In genomic region chr11:46238078-46238966, GRCh38 we compare ENCODE assay signal across 8 cellular contexts. TPM values are rescaled to one million over a fixed set of nuclear protein-coding genes. Genes with fewer than 3 reads are reported as not detected.
DNase-seq lines count a peak whose midpoint lies in the region; ATAC-seq, FAIRE-seq and TF ChIP-seq lines count a peak whose summit lies in the region.

No MANE protein-coding gene starts in this region.

- H3K9ac ChIP-seq in KMS-11 = no peak overlapping the region

- ATAC-seq in WTC11 = peak; percentile 1; the same call in 1 of the 2 replicates

- H3K27ac ChIP-seq in KMS-11 (no peak overlapping the region), caudate nucleus (ENCODE audit: low read depth, low read length) (peak overlapping the region; percentile 44)

- H3K36me3 Mint-ChIP-seq in WTC11 = peaks cover 2% of the 10 kb centered on the region; the same call in 1 of the 2 replicates

- POLR2A ChIA-PET in WTC11 (lab: Charles Lee) = interaction anchor here (0.8 to 4.3 kb wide), 10 partner anchors 10 to 316 kb away, joined by 3 to 43 read pairs (median 3); partner anchors contain the start of gene LARGE2

- TF ChIP-seq CTCF in D721Med (IDR thresholded peaks at IDR 0.05; ENCODE audit: insufficient read depth, missing control alignments) (no peak), KMS-11 (conservative IDR thresholded peaks at IDR 0.05; ENCODE audit: low read depth, low read length) (no peak), WTC11 (IDR thresholded peaks at IDR 0.05) (no peak)

- H3K4me1 ChIP-seq in KMS-11 (ENCODE audit: low read depth, poor library complexity, severe bottlenecking) = peaks cover 7% of the 10 kb centered on the region

- no peak overlapping the region for H3K27ac Mint-ChIP-seq in WTC11

- H3K4me2 ChIP-seq in KMS-11 = peak overlapping the region; percentile 88

- CTCF ChIA-PET in WTC11 (lab: Charles Lee) = interaction anchor here (1.0 to 5.7 kb wide), 43 partner anchors 10 to 468 kb away, joined by 3 to 119 read pairs (median 6); partner anchors contain the start of genes CHRM4, CREB3L1, DGKZ and LARGE2

- H3K4me3 Mint-ChIP-seq in WTC11 = peak overlapping the region; percentile 66

- no peaks in the 10 kb centered on the region for H3K79me2 ChIP-seq in KMS-11 (ENCODE audit: insufficient read depth, low read depth)

- peaks cover 47% of the 10 kb centered on the region for H3K27me3 Mint-ChIP-seq in WTC11 (ENCODE audit: low read depth)

- H4K20me1 ChIP-seq in KMS-11 (ENCODE audit: insufficient read depth) = no peaks in the 10 kb centered on the region

- H3K36me3 ChIP-seq in KMS-11 (ENCODE audit: insufficient read depth) = no peaks in the 10 kb centered on the region

- H2AFZ ChIP-seq in KMS-11 (ENCODE audit: low read depth) = peak overlapping the region; percentile 61

- peak; percentile 45 for DNase-seq in D721Med (ENCODE audit: insufficient read length, low spot score)
- peak; percentile 67 for DNase-seq in WTC11 (ENCODE audit: low spot score)
- peak in 31 of 61 donors; percentile 4 to 65 (median 30) for DNase-seq in caudate nucleus (lab: John Stamatoyannopoulos, UW)
- DNase-seq in kidney tubule cell (ENCODE audit: low spot score) = peak; percentile 47
- peak in 3 of 4 experiments; percentile 40 to 62 (median 44) for DNase-seq in stimulated activated CD4-positive, alpha-beta T cell treated with anti-CD3 and anti-CD28 coated beads, Interleukin-1b, Interleukin-23, amount 100 ng/mL, for 24 hours (ENCODE audit: low read depth in 4 of 4, low spot score in 1 of 4)
- DNase-seq in occipital lobe (lab: John Stamatoyannopoulos, UW) = no peak
- no peak for DNase-seq in globus pallidus (ENCODE audit: low spot score)

- FAIRE-seq in D721Med (lab: Jason Lieb, UNC) = no peak

- H3K27me3 ChIP-seq in KMS-11 (ENCODE audit: insufficient read depth, low read depth) = 0 out of 2 replicates have a peak, but pooled peaks cover 2% of the 10 kb centered on the region

- peaks cover 6% of the 10 kb centered on the region; the same call in 1 of the 2 replicates for H3K9me3 Mint-ChIP-seq in WTC11

- H3K4me1 Mint-ChIP-seq in WTC11 = peaks cover 43% of the 10 kb centered on the region

- no peak overlapping the region for H3K4me3 ChIP-seq in KMS-11 (IDR thresholded peaks at IDR 0.05; ENCODE audit: insufficient read depth, low read depth, low read length)

TF ChIP-seq in WTC11, 78 proteins besides CTCF, POLR2A, EP300 and RAD21 (continues in another document):
- TF ChIP-seq ZNF512 (CRISPR knock-in tag; IDR thresholded peaks at IDR 0.05; ENCODE audit: borderline replicate concordance) (no peak), FOXK1 (CRISPR knock-in tag; IDR thresholded peaks at IDR 0.05) (peak; percentile 72; the same call in 1 of the 2 replicates), RORB (CRISPR knock-in tag; IDR thresholded peaks at IDR 0.05) (no peak), MYBL2 (CRISPR knock-in tag; IDR thresholded peaks at IDR 0.05) (0 out of 2 replicates have a peak, but pooled peaks have one; percentile 51), GTF2I (CRISPR knock-in tag; conservative IDR thresholded peaks at IDR 0.05) (peak; percentile 73; the same call in 1 of the 2 replicates), ZNF232 (CRISPR knock-in tag; IDR thresholded peaks at IDR 0.05) (0 out of 2 replicates have a peak, but pooled peaks have one; percentile 59), ZNF416 (CRISPR knock-in tag; IDR thresholded peaks at IDR 0.05) (no peak), GABPB1 (CRISPR knock-in tag; IDR thresholded peaks at IDR 0.05) (0 out of 2 replicates have a peak, but pooled peaks have one; percentile 10), ESRRA (CRISPR knock-in tag; IDR thresholded peaks at IDR 0.05; ENCODE audit: borderline replicate concordance) (peak; percentile 77; the same call in 1 of the 2 replicates), JUN (CRISPR knock-in tag; IDR thresholded peaks at IDR 0.05) (peak; percentile 70; the same call in 1 of the 2 replicates), FOXP4 (CRISPR knock-in tag; IDR thresholded peaks at IDR 0.05) (peak; percentile 93), TP53 (CRISPR knock-in tag; IDR thresholded peaks at IDR 0.05) (0 out of 2 replicates have a peak, but pooled peaks have one; percentile 68), ZNF138 (CRISPR knock-in tag; conservative IDR thresholded peaks at IDR 0.05) (no peak), USF2 (CRISPR knock-in tag; IDR thresholded peaks at IDR 0.05) (0 out of 2 replicates have a peak, but pooled peaks have one; percentile 29), TEAD1 (CRISPR knock-in tag; IDR thresholded peaks at IDR 0.05) (peak; percentile 33; the same call in 1 of the 2 replicates)
- TF ChIP-seq, protein P1, sequence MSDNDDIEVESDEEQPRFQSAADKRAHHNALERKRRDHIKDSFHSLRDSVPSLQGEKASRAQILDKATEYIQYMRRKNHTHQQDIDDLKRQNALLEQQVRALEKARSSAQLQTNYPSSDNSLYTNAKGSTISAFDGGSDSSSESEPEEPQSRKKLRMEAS (CRISPR knock-in tag; IDR thresholded peaks at IDR 0.05) = peak; percentile 10; the same call in 1 of the 2 replicates
- TF ChIP-seq, protein P2, sequence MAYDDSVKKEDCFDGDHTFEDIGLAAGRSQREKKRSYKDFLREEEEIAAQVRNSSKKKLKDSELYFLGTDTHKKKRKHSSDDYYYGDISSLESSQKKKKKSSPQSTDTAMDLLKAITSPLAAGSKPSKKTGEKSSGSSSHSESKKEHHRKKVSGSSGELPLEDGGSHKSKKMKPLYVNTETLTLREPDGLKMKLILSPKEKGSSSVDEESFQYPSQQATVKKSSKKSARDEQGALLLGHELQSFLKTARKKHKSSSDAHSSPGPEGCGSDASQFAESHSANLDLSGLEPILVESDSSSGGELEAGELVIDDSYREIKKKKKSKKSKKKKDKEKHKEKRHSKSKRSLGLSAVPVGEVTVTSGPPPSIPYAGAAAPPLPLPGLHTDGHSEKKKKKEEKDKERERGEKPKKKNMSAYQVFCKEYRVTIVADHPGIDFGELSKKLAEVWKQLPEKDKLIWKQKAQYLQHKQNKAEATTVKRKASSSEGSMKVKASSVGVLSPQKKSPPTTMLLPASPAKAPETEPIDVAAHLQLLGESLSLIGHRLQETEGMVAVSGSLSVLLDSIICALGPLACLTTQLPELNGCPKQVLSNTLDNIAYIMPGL (CRISPR knock-in tag; IDR thresholded peaks at IDR 0.05) = 0 out of 2 replicates have a peak, but pooled peaks have one; percentile 28

RNA-seq across cellular contexts. Expression of gene CREB3L1, which starts 39.1 kb away (rescaled TPM):
- total RNA-seq in WTC11 (2021) (10.9 to 12.6 TPM (median 11.4 TPM) in 3 replicates), occipital lobe (1.2 TPM)

Comparison
In these comparisons a context has a peak if more than half of its experiments do, and no peak if none do; other contexts are left out.
1. DNase-seq: peak in D721Med (single experiment), WTC11 (single experiment), caudate nucleus (31 of 61), kidney tubule cell (single experiment) and stimulated activated CD4-positive, alpha-beta T cell treated with anti-CD3 and anti-CD28 coated beads, Interleukin-1b, Interleukin-23, amount 100 ng/mL, for 24 hours (3 of 4); none in occipital lobe (single experiment) and globus pallidus (single experiment).